In the genomic region with DNA sequence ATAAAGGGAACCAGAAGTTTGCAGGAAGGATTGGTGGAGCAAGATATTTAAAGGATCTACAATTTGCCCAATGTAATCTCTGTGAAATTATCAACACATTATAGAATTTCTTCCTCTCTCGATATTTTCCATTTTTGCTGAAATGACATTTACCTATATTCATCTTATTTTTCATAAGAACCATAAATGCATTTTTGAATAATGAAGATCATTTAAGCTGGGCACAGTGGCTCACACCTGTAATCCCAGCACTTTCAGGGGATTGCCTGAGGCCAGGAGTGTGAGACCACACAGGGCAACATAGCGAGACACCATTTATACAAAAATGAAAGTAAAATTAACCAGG, we compare ENCODE assay signal across 26 cellular contexts. TPM values are rescaled to one million over a fixed set of nuclear protein-coding genes. Genes with fewer than 3 reads are reported as not detected.
DNase-seq lines count a peak whose midpoint lies in the region; TF ChIP-seq lines count a peak whose summit lies in the region.
"Had no signal": no experiment of that assay in that cellular context is flagged by ENCODE, and none has a peak within 500 bp of the region (broad histone marks: within the 10 kb centered on the region; RNA-seq: fewer than 3 reads in every experiment).

No MANE protein-coding gene starts in this region.

- peak overlapping the region; percentile 82 for H3K4me3 Mint-ChIP-seq in HFFc6
- H3K4me3 Mint-ChIP-seq: CD8-positive, alpha-beta T cell; GM23338; H9 had no signal

- DNase-seq in HFFc6, result no peak
- DNase-seq in epithelial cell of prostate (ENCODE audit: low read depth, low spot score), result no peak
- no peak for DNase-seq in activated effector memory CD4-positive, alpha-beta T cell treated with anti-CD3 and anti-CD28 coated beads, Interleukin-2, amount 50 U/mL, for 16 hours
- DNase-seq in DMS114 treated with DMSO at 0.1 percent for 48 hours (lab: John Stamatoyannopoulos, UW; ENCODE audit: unreplicated experiment), result no peak
- no peak for DNase-seq in HuH-7.5 (ENCODE audit: low spot score)
- DNase-seq in AG20443 (ENCODE audit: low spot score), result no peak
- DNase-seq: C1 segment of cervical spinal cord; Caco-2; CD8-positive, alpha-beta T cell; DMS79; GDM1; H9; Kasumi-1; NCI-H1105; NCI-H1436 treated with DMSO at 0.1 percent for 48 hours; NCI-H187 treated with DMSO at 0.1 percent for 48 hours; NCI-H2171 treated with DMSO at 0.1 percent for 48 hours; NCI-H345; NCI-H510A treated with DMSO at 0.1 percent for 48 hours; NCI-H748 treated with DMSO at 0.1 percent for 48 hours; PC-9; SJCRH30 had no signal

- TF ChIP-seq CTCF in HFFc6 (IDR thresholded peaks at IDR 0.05) (no peak), WI38 (IDR thresholded peaks at IDR 0.05; ENCODE audit: low read depth, low read length) (no peak)

- peak overlapping the region; percentile 84 for H3K27ac Mint-ChIP-seq in HFFc6
- H3K27ac Mint-ChIP-seq: CD8-positive, alpha-beta T cell; GM23338; H9 had no signal

- peak overlapping the region; percentile 3 for H3K4me2 ChIP-seq in skeletal muscle satellite cell (ENCODE audit: low read length)
- H3K4me2 ChIP-seq: GM23338, PC-9 had no signal

- peaks cover 49% of the 10 kb centered on the region for H3K4me1 Mint-ChIP-seq in HFFc6 (ENCODE audit: low read depth)

- H3K4me1 ChIP-seq in skeletal muscle satellite cell (ENCODE audit: control insufficient read depth, insufficient read depth, low read length), result peaks cover 30% of the 10 kb centered on the region
- H3K4me1 ChIP-seq: Caco-2, SJCRH30 had no signal

- no peak overlapping the region for H3K9ac ChIP-seq in skeletal muscle satellite cell (ENCODE audit: low read depth, low read length)

- no peaks in the 10 kb centered on the region for H3K27me3 ChIP-seq in skeletal muscle satellite cell (ENCODE audit: control insufficient read depth, insufficient read depth, low read length)
- H3K27me3 ChIP-seq: SJCRH30 had no signal

- no peaks in the 10 kb centered on the region for H3K9me3 ChIP-seq in skeletal muscle satellite cell (replicated peaks; ENCODE audit: low read length)
- H3K9me3 ChIP-seq: Caco-2, SJCRH30 had no signal

- peaks cover 3% of the 10 kb centered on the region; the same call in 1 of the 2 replicates for H3K27me3 Mint-ChIP-seq in HFFc6 (ENCODE audit: insufficient read depth)

- no peaks in the 10 kb centered on the region for H3K36me3 ChIP-seq in skeletal muscle satellite cell (ENCODE audit: insufficient read depth, low read length)
- H3K36me3 ChIP-seq: SJCRH30 had no signal

- peaks cover 16% of the 10 kb centered on the region for H3K9me3 Mint-ChIP-seq in HFFc6

- H3K36me3 Mint-ChIP-seq in HFFc6 (ENCODE audit: low read depth), result peaks cover 53% of the 10 kb centered on the region
- H3K36me3 Mint-ChIP-seq: CD8-positive, alpha-beta T cell had no signal

- H3K4me3 ChIP-seq in WI38 (ENCODE audit: low read depth, low read length) (peak overlapping the region; percentile 23), skeletal muscle satellite cell (ENCODE audit: low read length) (no peak overlapping the region)
- H3K4me3 ChIP-seq: GM12878, GM23338, PC-9, SJCRH30 had no signal

- H3K27ac ChIP-seq in epithelial cell of prostate, result peak overlapping the region; percentile 50
- H3K27ac ChIP-seq: PC-9, SJCRH30 had no signal

RNA-seq across cellular contexts. Expression of a gene that starts 37.7 kb away (rescaled TPM):
- total RNA-seq in HFFc6 (2021; fragmentation: NEBNext Ultra II Directional; extraction: Animal tissue kit (Norgen Biotek cat#: 25700)), result 100 to 1,000 TPM; 109 to 154 (median 119) TPM
- 15.3 and 16.0 TPM in 2 replicates for total RNA-seq in skeletal muscle satellite cell (2012; rRNA removed)
